8 cellular contexts compared by ENCODE assay signal in genomic region chr15:85331666-85332261, GRCh38. TPM values are rescaled to one million over a fixed set of nuclear protein-coding genes. Genes with fewer than 3 reads are reported as not detected.
A peak's percentile ranks its signal among the peaks of the same experiment; 100 is the strongest.
DNase-seq lines count a peak whose midpoint lies in the region; ATAC-seq, FAIRE-seq and TF ChIP-seq lines count a peak whose summit lies in the region.

No MANE protein-coding gene starts in this region.

- H3K27me3 Mint-ChIP-seq in HFFc6 (ENCODE audit: insufficient read depth), result peaks cover 4% of the 10 kb centered on the region
- no peaks in the 10 kb centered on the region for H3K27me3 Mint-ChIP-seq in naive thymus-derived CD4-positive, alpha-beta T cell

- TF ChIP-seq CTCF in C4-2B (conservative IDR thresholded peaks at IDR 0.05) (no peak), HFFc6 (IDR thresholded peaks at IDR 0.05) (no peak), brain microvascular endothelial cell (IDR thresholded peaks at IDR 0.05; ENCODE audit: low read depth, low read length, missing control alignments) (no peak)

- no peak for ATAC-seq in naive thymus-derived CD4-positive, alpha-beta T cell
- no peak for ATAC-seq in GM21619 (IDR thresholded peaks at IDR 0.05; ENCODE audit: unreplicated experiment)

- H3K4me1 Mint-ChIP-seq in HFFc6 (ENCODE audit: low read depth), result peaks cover 67% of the 10 kb centered on the region
- peaks cover 34 to 54% (median 46%) of the 10 kb centered on the region in 7 donors for H3K4me1 Mint-ChIP-seq in naive thymus-derived CD4-positive, alpha-beta T cell

- DNase-seq in HFFc6 (no peak), brain microvascular endothelial cell (no peak), urothelium cell line (ENCODE audit: low spot score) (no peak), NCI-H1694 (lab: John Stamatoyannopoulos, UW) (no peak), NCI-H226 (no peak)
- DNase-seq in naive thymus-derived CD4-positive, alpha-beta T cell, result no peak

- no peaks in the 10 kb centered on the region for H3K36me3 Mint-ChIP-seq in HFFc6 (ENCODE audit: low read depth)
- peaks cover 0 to 8% (median 0%) of the 10 kb centered on the region in 5 donors for H3K36me3 Mint-ChIP-seq in naive thymus-derived CD4-positive, alpha-beta T cell

- H3K9me3 ChIP-seq in naive thymus-derived CD4-positive, alpha-beta T cell (ENCODE audit: control insufficient read depth in 2 of 3, low read length in 3 of 3), result no peaks in the 10 kb centered on the region

- POLR2A ChIA-PET in naive thymus-derived CD4-positive, alpha-beta T cell (lab: Charles Lee), result interaction anchor here (0.6 to 2.3 kb wide), 5 partner anchors 48 to 150 kb away, joined by 3 to 13 read pairs (median 3); partner anchors contain the start of gene AKAP13

- CTCF ChIA-PET in naive thymus-derived CD4-positive, alpha-beta T cell (lab: Charles Lee), result interaction anchor here (0.6 to 4.3 kb wide), 10 partner anchors 14 to 392 kb away, joined by 3 to 34 read pairs (median 6); partner anchors contain the start of gene AKAP13

- H3K27me3 ChIP-seq in brain microvascular endothelial cell (replicated peaks), result no peaks in the 10 kb centered on the region
- H3K27me3 ChIP-seq in naive thymus-derived CD4-positive, alpha-beta T cell (ENCODE audit: control insufficient read depth in 2 of 2, insufficient read depth in 2 of 2, low read length in 2 of 2), result no peaks in the 10 kb centered on the region

- in situ Hi-C loops in brain microvascular endothelial cell (cut with HindIII; ENCODE audit: low pct_ligation_motif_present, low sequenced_read_pairs), result no loop called here

- H3K36me3 ChIP-seq in brain microvascular endothelial cell (replicated peaks), result no peaks in the 10 kb centered on the region
- no peaks in the 10 kb centered on the region for H3K36me3 ChIP-seq in naive thymus-derived CD4-positive, alpha-beta T cell (ENCODE audit: control insufficient read depth in 2 of 3, insufficient read depth in 3 of 3, low read length in 3 of 3)

- peak overlapping the region; percentile 90 for H3K4me3 Mint-ChIP-seq in HFFc6
- peak overlapping the region; percentile 1 to 100 (median 96) for H3K4me3 Mint-ChIP-seq in naive thymus-derived CD4-positive, alpha-beta T cell

- H3K9me3 Mint-ChIP-seq in HFFc6, result no peaks in the 10 kb centered on the region
- H3K9me3 Mint-ChIP-seq in naive thymus-derived CD4-positive, alpha-beta T cell, result peaks cover 0 to 2% (median 0%) of the 10 kb centered on the region in 11 donors

- peak overlapping the region; percentile 92 for H3K27ac Mint-ChIP-seq in HFFc6
- H3K27ac Mint-ChIP-seq in naive thymus-derived CD4-positive, alpha-beta T cell, result peak overlapping the region; percentile 74 to 97 (median 95)

- H3K27ac ChIP-seq in C4-2B (peak overlapping the region; percentile 54), brain microvascular endothelial cell (peak overlapping the region; percentile 83)
- H3K27ac ChIP-seq in naive thymus-derived CD4-positive, alpha-beta T cell (ENCODE audit: low read depth, low read length), result peak overlapping the region; percentile 65

- peaks cover 18 to 24% of the 10 kb centered on the region in 2 donors for H3K4me1 ChIP-seq in naive thymus-derived CD4-positive, alpha-beta T cell (ENCODE audit: control insufficient read depth in 2 of 2, insufficient read depth in 2 of 2, low read length in 2 of 2)

- FAIRE-seq in urothelium cell line (lab: Jason Lieb, UNC), result no peak

- intact Hi-C loops in naive thymus-derived CD4-positive, alpha-beta T cell (cut with micrococcal nuclease), result loop anchor here (1.0 to 5.0 kb wide), 7 partner anchors 49 to 376 kb away; partner anchors contain the start of gene AKAP13 (in 1 of the 2)

- no peak overlapping the region for H3K4me3 ChIP-seq in brain microvascular endothelial cell (ENCODE audit: low read depth, low read length)
- H3K4me3 ChIP-seq in naive thymus-derived CD4-positive, alpha-beta T cell (ENCODE audit: low read length), result peak overlapping the region; percentile 57

RNA-seq across cellular contexts. Expression of gene AKAP13, which starts 48.6 kb away (rescaled TPM):
- total RNA-seq in HFFc6 (2021; fragmentation: NEBNext Ultra II Directional; extraction: Animal tissue kit (Norgen Biotek cat#: 25700)), result 10 to 100 TPM; 29.0 to 51.3 (median 35.6) TPM
- 100 to 1,000 TPM; 170 to 400 (median 241) TPM for total RNA-seq in naive thymus-derived CD4-positive, alpha-beta T cell
- 100 to 1,000 TPM; 108 to 148 TPM for polyA plus RNA-seq in naive thymus-derived CD4-positive, alpha-beta T cell
